In genomic region chr4:123599061-123599919, GRCh38 we compare ENCODE assay signal across 8 cellular contexts.
DNase-seq lines count a peak whose midpoint lies in the region; ATAC-seq and TF ChIP-seq lines count a peak whose summit lies in the region.

No MANE protein-coding gene starts in this region.

- peak; percentile 90 for DNase-seq in cardiac fibroblast (ENCODE audit: low read depth in 2 of 2)
- DNase-seq in nephron progenitor cell, result no peak
- no peak for DNase-seq in head of caudate nucleus
- no peak for DNase-seq in activated CD4-positive, alpha-beta T cell treated with anti-CD3 and anti-CD28 coated beads for 4 hours
- DNase-seq in NCI-H1417 treated with DMSO at 0.1 percent for 48 hours (lab: John Stamatoyannopoulos, UW), result no peak
- no peak for DNase-seq in T1000 (lab: John Stamatoyannopoulos, UW)

- peaks cover 37% of the 10 kb centered on the region for H3K4me1 Mint-ChIP-seq in nephron progenitor cell

- no peak overlapping the region for H3K4me3 ChIP-seq in cardiac fibroblast (replicated peaks in 1 of 2; ENCODE audit: low read depth in 2 of 2, low read length in 2 of 2)

- H3K27ac Mint-ChIP-seq in nephron progenitor cell, result peak overlapping the region; percentile 64

- H3K4me3 Mint-ChIP-seq in nephron progenitor cell, result no peak overlapping the region

- TF ChIP-seq CTCF in cardiac fibroblast (IDR thresholded peaks at IDR 0.05; ENCODE audit: low read depth, low read length) (no peak), nephron progenitor cell (IDR thresholded peaks at IDR 0.05) (no peak)

- intact Hi-C loops in head of caudate nucleus (cut with DNase I), result no loop called here

- no peaks in the 10 kb centered on the region for H3K27me3 Mint-ChIP-seq in nephron progenitor cell (ENCODE audit: low read depth, poor library complexity)

- peaks cover 3% of the 10 kb centered on the region for H3K9me3 Mint-ChIP-seq in nephron progenitor cell

- H3K36me3 Mint-ChIP-seq in nephron progenitor cell (ENCODE audit: low read depth), result peaks cover 2% of the 10 kb centered on the region

- ATAC-seq in GM19455 (IDR thresholded peaks at IDR 0.05; ENCODE audit: unreplicated experiment) (peak; percentile 1), HG03457 (IDR thresholded peaks at IDR 0.05; ENCODE audit: unreplicated experiment) (peak; percentile 22)

Comparison
In these comparisons a context has a peak if more than half of its experiments do, and no peak if none do; other contexts are left out.
1. DNase-seq: peak in cardiac fibroblast (2 of 2); none in nephron progenitor cell (single experiment), head of caudate nucleus (0 of 42), activated CD4-positive, alpha-beta T cell treated with anti-CD3 and anti-CD28 coated beads for 4 hours (0 of 2), NCI-H1417 treated with DMSO at 0.1 percent for 48 hours (single experiment) and T1000 (single experiment).